ENCODE assay signal across 9 cellular contexts in genomic region chr6:137216875-137217553, GRCh38. TPM values are rescaled to one million over a fixed set of nuclear protein-coding genes. Genes with fewer than 3 reads are reported as not detected.
DNase-seq lines count a peak whose midpoint lies in the region; ATAC-seq and TF ChIP-seq lines count a peak whose summit lies in the region.
"Had no signal": no experiment of that assay in that cellular context is flagged by ENCODE, and none has a peak within 500 bp of the region (broad histone marks: within the 10 kb centered on the region; RNA-seq: fewer than 3 reads in every experiment).

No MANE protein-coding gene starts in this region.

- H3K4me1 ChIP-seq in CD4-positive, alpha-beta memory T cell (ENCODE audit: insufficient read depth, low read length), result peaks cover 56% of the 10 kb centered on the region
- peaks cover 51 to 55% of the 10 kb centered on the region in 2 donors for H3K4me1 ChIP-seq in duodenal mucosa (ENCODE audit: control insufficient read depth in 1 of 2, insufficient read depth in 2 of 2, low read length in 2 of 2)

- peaks cover 5 to 19% of the 10 kb centered on the region in 2 donors for H3K36me3 Mint-ChIP-seq in CD4-positive, alpha-beta memory T cell
- peaks cover 7% of the 10 kb centered on the region for H3K36me3 Mint-ChIP-seq in natural killer cell
- H3K36me3 Mint-ChIP-seq in activated naive CD4-positive, alpha-beta T cell treated with anti-CD3 and anti-CD28 coated beads for 36 hours (ENCODE audit: low read depth), result peaks cover 8% of the 10 kb centered on the region

- H3K9me3 Mint-ChIP-seq in CD4-positive, alpha-beta memory T cell, result no peaks in the 10 kb centered on the region
- no peaks in the 10 kb centered on the region for H3K9me3 Mint-ChIP-seq in natural killer cell
- no peaks in the 10 kb centered on the region for H3K9me3 Mint-ChIP-seq in activated naive CD4-positive, alpha-beta T cell treated with anti-CD3 and anti-CD28 coated beads for 36 hours

- H3K27ac ChIP-seq in CD4-positive, alpha-beta memory T cell (ENCODE audit: low read depth, low read length), result no peak overlapping the region
- peak overlapping the region; percentile 99 for H3K27ac ChIP-seq in duodenal mucosa (ENCODE audit: low read depth, low read length)

- no peaks in the 10 kb centered on the region for H3K27me3 ChIP-seq in CD4-positive, alpha-beta memory T cell (ENCODE audit: insufficient read depth, low read length)
- H3K27me3 ChIP-seq in duodenal mucosa (ENCODE audit: control insufficient read depth in 1 of 2, insufficient read depth in 2 of 2, low read length in 2 of 2), result no peaks in the 10 kb centered on the region

- H3K4me1 Mint-ChIP-seq in CD4-positive, alpha-beta memory T cell, result peaks cover 51 to 84% (median 60%) of the 10 kb centered on the region in 4 donors
- H3K4me1 Mint-ChIP-seq in natural killer cell, result peaks cover 74 to 76% of the 10 kb centered on the region in 2 donors
- peaks cover 49% of the 10 kb centered on the region for H3K4me1 Mint-ChIP-seq in activated naive CD4-positive, alpha-beta T cell treated with anti-CD3 and anti-CD28 coated beads for 36 hours (ENCODE audit: low read depth)

- TF ChIP-seq CTCF in natural killer cell (IDR thresholded peaks at IDR 0.05), result no peak

- DNase-seq in CD4-positive, alpha-beta memory T cell, result no peak
- DNase-seq in NCI-H2196 (lab: John Stamatoyannopoulos, UW; ENCODE audit: unreplicated experiment), result peak; percentile 45
- DNase-seq in natural killer cell, result no peak
- no peak for DNase-seq in activated naive CD4-positive, alpha-beta T cell treated with anti-CD3 and anti-CD28 coated beads for 36 hours
- no peak for DNase-seq in EL
- DNase-seq in effector CD8-positive, alpha-beta T cell (lab: John Stamatoyannopoulos, UW), result no peak
- no peak for DNase-seq in DMS153 (lab: John Stamatoyannopoulos, UW)

- no peak overlapping the region for H3K4me3 ChIP-seq in CD4-positive, alpha-beta memory T cell (ENCODE audit: low read length in 2 of 2)
- peak overlapping the region; percentile 88 to 93 for H3K4me3 ChIP-seq in duodenal mucosa (ENCODE audit: low read depth in 1 of 2, low read length in 2 of 2)

- peak overlapping the region; percentile 22 to 97 (median 75) for H3K27ac Mint-ChIP-seq in CD4-positive, alpha-beta memory T cell
- peak overlapping the region; percentile 99 for H3K27ac Mint-ChIP-seq in natural killer cell
- no peak overlapping the region for H3K27ac Mint-ChIP-seq in activated naive CD4-positive, alpha-beta T cell treated with anti-CD3 and anti-CD28 coated beads for 36 hours

- H3K9me3 ChIP-seq in CD4-positive, alpha-beta memory T cell (ENCODE audit: control insufficient read depth in 1 of 2, low read length in 2 of 2), result no peaks in the 10 kb centered on the region
- no peaks in the 10 kb centered on the region for H3K9me3 ChIP-seq in duodenal mucosa (ENCODE audit: control insufficient read depth in 1 of 2, low read length in 2 of 2)

- peak overlapping the region; percentile 66 to 100 (median 96) for H3K4me3 Mint-ChIP-seq in CD4-positive, alpha-beta memory T cell
- peak overlapping the region; percentile 100 for H3K4me3 Mint-ChIP-seq in natural killer cell
- no peak overlapping the region for H3K4me3 Mint-ChIP-seq in activated naive CD4-positive, alpha-beta T cell treated with anti-CD3 and anti-CD28 coated beads for 36 hours

- POLR2A ChIA-PET in CD4-positive, alpha-beta memory T cell (lab: Charles Lee; ENCODE audit: partially characterized antibody), result interaction anchor here (0.6 to 2.8 kb wide), 3 partner anchors 14 to 172 kb away, joined by 3 to 16 read pairs (median 3); no protein-coding TSS in a partner anchor

- ATAC-seq in natural killer cell, result no peak

- CTCF ChIA-PET in CD4-positive, alpha-beta memory T cell (lab: Charles Lee; ENCODE audit: partially characterized antibody), result interaction anchor here (1.7 kb wide), 1 partner anchor 123 kb away, joined by 7 read pairs; no protein-coding TSS in a partner anchor
- CTCF ChIA-PET in activated naive CD4-positive, alpha-beta T cell treated with anti-CD3 and anti-CD28 coated beads for 36 hours (lab: Charles Lee), result interaction anchor here (0.9 kb wide), 1 partner anchor 198 kb away, joined by 3 read pairs; no protein-coding TSS in a partner anchor

- intact Hi-C loops in CD4-positive, alpha-beta memory T cell (cut with micrococcal nuclease), result loop anchor here (5.0 kb wide), 1 partner anchor 60 kb away; no protein-coding TSS in a partner anchor
- intact Hi-C loops in natural killer cell (cut with micrococcal nuclease), result loop anchor here (5.0 kb wide), 2 partner anchors 60 to 490 kb away; no protein-coding TSS in a partner anchor
- intact Hi-C loops in activated naive CD4-positive, alpha-beta T cell treated with anti-CD3 and anti-CD28 coated beads for 36 hours (cut with micrococcal nuclease), result loop anchor here (5.0 kb wide), 4 partner anchors 295 to 1720 kb away; partner anchors contain the start of genes AHI1 and SLC35D3

- H3K27me3 Mint-ChIP-seq in CD4-positive, alpha-beta memory T cell, result peaks cover 0 to 1% of the 10 kb centered on the region in 2 donors
- H3K27me3 Mint-ChIP-seq in natural killer cell (ENCODE audit: low read depth in 2 of 2), result no peaks in the 10 kb centered on the region
- H3K27me3 Mint-ChIP-seq in activated naive CD4-positive, alpha-beta T cell treated with anti-CD3 and anti-CD28 coated beads for 36 hours (ENCODE audit: low read depth), result no peaks in the 10 kb centered on the region

- peak overlapping the region; percentile 97 to 99 for H3K9ac ChIP-seq in duodenal mucosa (ENCODE audit: low read depth in 1 of 2, low read length in 2 of 2)

- no peaks in the 10 kb centered on the region for H3K36me3 ChIP-seq in CD4-positive, alpha-beta memory T cell (ENCODE audit: insufficient read depth, low read length)
- H3K36me3 ChIP-seq in duodenal mucosa (ENCODE audit: control insufficient read depth in 1 of 2, insufficient read depth in 2 of 2, low read length in 2 of 2), result peaks cover 0 to 5% of the 10 kb centered on the region in 2 donors

RNA-seq across cellular contexts. Expression of gene IFNGR1, which starts 2.2 kb away (rescaled TPM):
- 10 to 100 TPM; 38.3 to 38.8 TPM for total RNA-seq in CD4-positive, alpha-beta memory T cell
- 10 to 100 TPM; 41.0 to 57.9 TPM for polyA plus RNA-seq in CD4-positive, alpha-beta memory T cell
- 100 to 1,000 TPM in 2 of 3 donors, 10 to 100 TPM in 1; 77.5 to 128 (median 100) TPM for total RNA-seq in natural killer cell
- 10 to 100 TPM; 25.5 to 26.4 TPM for total RNA-seq in activated naive CD4-positive, alpha-beta T cell treated with anti-CD3 and anti-CD28 coated beads for 36 hours

RNA-seq across cellular contexts. Expression of gene IL22RA2, which starts 43.6 kb away (rescaled TPM):
- total RNA-seq in CD4-positive, alpha-beta memory T cell, result not detected
- polyA plus RNA-seq in CD4-positive, alpha-beta memory T cell, result not detected
- not detected for total RNA-seq in natural killer cell
- total RNA-seq in activated naive CD4-positive, alpha-beta T cell treated with anti-CD3 and anti-CD28 coated beads for 36 hours, result not detected
- total RNA-seq: mesenteric fat pad had no signal

Comparison
In these comparisons a context has a peak if more than half of its experiments do, and no peak if none do; other contexts are left out.
1. H3K4me3 ChIP-seq: peak in duodenal mucosa (2 of 2); none in CD4-positive, alpha-beta memory T cell (0 of 2).